Comparison of ENCODE assay signal across 21 cellular contexts in genomic region chr5:178329331-178329730, GRCh38.
DNase-seq lines count a peak whose midpoint lies in the region; ATAC-seq, FAIRE-seq and TF ChIP-seq lines count a peak whose summit lies in the region.
"Had no signal": no experiment of that assay in that cellular context is flagged by ENCODE, and none has a peak within 500 bp of the region (broad histone marks: within the 10 kb centered on the region; RNA-seq: fewer than 3 reads in every experiment).

No MANE protein-coding gene starts in this region.

- no peak overlapping the region for H3K4me3 ChIP-seq in right cardiac atrium (ENCODE audit: low read length)
- H3K4me3 ChIP-seq in left ventricle myocardium inferior: no peak overlapping the region
- no peak overlapping the region for H3K4me3 ChIP-seq in H1 (ENCODE audit: extremely low read depth in 1 of 4, insufficient read depth in 2 of 4, low read depth in 3 of 4, low read length in 4 of 4)
- H3K4me3 ChIP-seq in neuronal stem cell (ENCODE audit: low read length in 2 of 2): no peak overlapping the region
- H3K4me3 ChIP-seq: A549, Peyer's patch had no signal

- POLR2A ChIA-PET in H1 (lab: Charles Lee; ENCODE audit: partially characterized antibody): interaction anchor here (1.5 kb wide), 1 partner anchor 20 kb away, joined by 5 read pairs; no protein-coding TSS in a partner anchor

- CTCF ChIA-PET in H1 (lab: Charles Lee; ENCODE audit: partially characterized antibody): interaction anchor here (1.0 to 1.6 kb wide), 3 partner anchors 9 to 81 kb away, joined by 3 to 4 read pairs (median 3); no protein-coding TSS in a partner anchor

- H3K27me3 ChIP-seq in right cardiac atrium (ENCODE audit: control insufficient read depth, insufficient read depth) (no peaks in the 10 kb centered on the region), left ventricle myocardium inferior (ENCODE audit: low read depth) (no peaks in the 10 kb centered on the region), H1 (replicated peaks in 1 of 4; ENCODE audit: control insufficient read depth in 3 of 4, extremely low read depth in 1 of 4, insufficient read depth in 3 of 4, low read length in 3 of 4) (no peaks in the 10 kb centered on the region), neuronal stem cell (ENCODE audit: control insufficient read depth in 3 of 3, insufficient read depth in 3 of 3, low read depth in 1 of 3, low read length in 3 of 3) (no peaks in the 10 kb centered on the region)
- H3K27me3 ChIP-seq: Peyer's patch had no signal

- TF ChIP-seq CTCF in left ventricle myocardium inferior (IDR thresholded peaks at IDR 0.05; ENCODE audit: borderline replicate concordance) (no peak), H1 (IDR thresholded peaks at IDR 0.05; ENCODE audit: control extremely low read depth in 1 of 3, insufficient read depth in 1 of 3, low read depth in 1 of 3, low read length in 3 of 3) (no peak)

- 0 out of 2 replicates have a peak overlapping the region, but pooled peaks have one; percentile 72 for H2BK15ac ChIP-seq in H1 (ENCODE audit: low read length)
- no peak overlapping the region for H2BK15ac ChIP-seq in neuronal stem cell (ENCODE audit: low read length)

- TF ChIP-seq RAD21 in H1 (IDR thresholded peaks at IDR 0.05 in 1 of 2, conservative IDR thresholded peaks at IDR 0.05 in 1 of 2; ENCODE audit: low read depth in 2 of 2, low read length in 2 of 2): no peak

- H2BK20ac ChIP-seq in H1 (ENCODE audit: low read length): no peak overlapping the region

- H4K8ac ChIP-seq in H1 (ENCODE audit: extremely low read depth, insufficient read depth, low read length) (no peak overlapping the region; the same call in 1 of the 2 replicates), neuronal stem cell (ENCODE audit: low read depth, low read length) (no peak overlapping the region)

- H2AK5ac ChIP-seq in H1 (ENCODE audit: low read depth, low read length): no peak overlapping the region
- no peak overlapping the region for H2AK5ac ChIP-seq in neuronal stem cell (ENCODE audit: low read depth, low read length)

- H2AFZ ChIP-seq in H1 (ENCODE audit: low read length) (no peak overlapping the region), neuronal stem cell (ENCODE audit: low read length) (no peak overlapping the region)

- no peak for FAIRE-seq in H1 (lab: Jason Lieb, UNC)
- FAIRE-seq: A549, G401.6, HepG2 had no signal

- peak in 2 of 3 donors; percentile 33 to 40 for DNase-seq in right cardiac atrium
- DNase-seq in left ventricle myocardium inferior: no peak
- DNase-seq in H1 (ENCODE audit: low read depth in 1 of 2, low spot score in 2 of 2): peak in 1 of 2 experiments; percentile 41
- DNase-seq in neuronal stem cell (ENCODE audit: low spot score): no peak
- no peak for DNase-seq in stimulated activated CD4-positive, alpha-beta T cell treated with anti-CD3 and anti-CD28 coated beads, Interleukin-4, amount 100 ng/mL, for 24 hours
- DNase-seq in GF-D8 (lab: John Stamatoyannopoulos, UW): no peak
- DNase-seq: DND-41; GOT3; KG1; NCI-H1694 treated with DMSO at 0.1 percent for 48 hours; NCI-H510A; NCI-H748 treated with DMSO at 0.1 percent for 48 hours; NK-92 treated with Interleukin-12 subunit alpha and Interleukin-12 subunit beta, amount 100 ng/mL, for 24 hours; Peyer's patch; SHP77 treated with DMSO at 0.1 percent for 48 hours; SK-N-SH had no signal

- H2BK5ac ChIP-seq in H1 (ENCODE audit: low read depth, low read length) (no peak overlapping the region), neuronal stem cell (ENCODE audit: low read length) (no peak overlapping the region)

- ATAC-seq in right cardiac atrium (no peak), HG02678 (IDR thresholded peaks at IDR 0.05; ENCODE audit: unreplicated experiment) (no peak)
- ATAC-seq: A549, HepG2 had no signal

- intact Hi-C loops in right cardiac atrium (cut with DNase I) (no loop called here), left ventricle myocardium inferior (cut with micrococcal nuclease) (no loop called here)

- H3K18ac ChIP-seq in H1 (ENCODE audit: extremely low read depth, low read length) (no peak overlapping the region), neuronal stem cell (ENCODE audit: low read length) (no peak overlapping the region)

- peaks cover 5% of the 10 kb centered on the region for H3K4me1 ChIP-seq in right cardiac atrium (ENCODE audit: control insufficient read depth, insufficient read depth, low read length)
- peaks cover 39% of the 10 kb centered on the region for H3K4me1 ChIP-seq in left ventricle myocardium inferior
- peaks cover 0 to 13% (median 6%) of the 10 kb centered on the region in 4 experiments; a peak in 4 of 7 replicates for H3K4me1 ChIP-seq in H1 (replicated peaks in 1 of 4; ENCODE audit: control insufficient read depth in 3 of 4, insufficient read depth in 4 of 4, low read length in 3 of 4)
- peaks cover 9 to 26% of the 10 kb centered on the region in 2 donors for H3K4me1 ChIP-seq in neuronal stem cell (ENCODE audit: control insufficient read depth in 2 of 2, insufficient read depth in 1 of 2, low read depth in 1 of 2, low read length in 2 of 2)
- H3K4me1 ChIP-seq: A549 had no signal

- no peak overlapping the region for H3K56ac ChIP-seq in H1 (replicated peaks; ENCODE audit: insufficient read length, low read depth, low read length)

- H4K91ac ChIP-seq in H1 (replicated peaks; ENCODE audit: insufficient read length, low read length) (no peak overlapping the region), neuronal stem cell (ENCODE audit: low read depth, low read length, poor library complexity) (no peak overlapping the region)

- no peak overlapping the region for H2BK120ac ChIP-seq in H1 (replicated peaks; ENCODE audit: low read depth, low read length)
- H2BK120ac ChIP-seq in neuronal stem cell (ENCODE audit: low read depth, low read length): no peak overlapping the region

- no peak overlapping the region for H2BK12ac ChIP-seq in H1 (ENCODE audit: low read depth, low read length)
- H2BK12ac ChIP-seq in neuronal stem cell (ENCODE audit: low read length): no peak overlapping the region

- H3K23me2 ChIP-seq in H1 (ENCODE audit: low read depth, low read length): no peaks in the 10 kb centered on the region

- no peak for TF ChIP-seq POLR2A in H1 (IDR thresholded peaks at IDR 0.05; ENCODE audit: control extremely low read depth in 1 of 2, low read depth in 2 of 2, low read length in 2 of 2)

- H3K4ac ChIP-seq in H1 (replicated peaks; ENCODE audit: insufficient read length, low read depth, low read length) (no peak overlapping the region), neuronal stem cell (ENCODE audit: low read length) (no peak overlapping the region)

- H3K27ac ChIP-seq in right cardiac atrium (ENCODE audit: low read length) (no peak overlapping the region), left ventricle myocardium inferior (replicated peaks) (no peak overlapping the region), H1 (ENCODE audit: low read depth, low read length) (no peak overlapping the region), neuronal stem cell (replicated peaks; ENCODE audit: low read length) (no peak overlapping the region)
- H3K27ac ChIP-seq: A549, C4-2B, Peyer's patch had no signal

- no peaks in the 10 kb centered on the region for H3K79me2 ChIP-seq in H1 (ENCODE audit: control insufficient read depth in 1 of 2, insufficient read depth in 2 of 2, low read length in 2 of 2)

- no peak for TF ChIP-seq EP300 in H1 (IDR thresholded peaks at IDR 0.05; ENCODE audit: borderline replicate concordance in 1 of 2, low read depth in 2 of 2, low read length in 2 of 2)

- H3K36me3 ChIP-seq in left ventricle myocardium inferior (no peaks in the 10 kb centered on the region), H1 (ENCODE audit: control insufficient read depth in 2 of 4, insufficient read depth in 4 of 4, low read length in 3 of 4) (no peaks in the 10 kb centered on the region), neuronal stem cell (replicated peaks in 1 of 2; ENCODE audit: control insufficient read depth in 2 of 2, insufficient read depth in 2 of 2, low read length in 2 of 2) (no peaks in the 10 kb centered on the region)
- H3K36me3 ChIP-seq: Peyer's patch had no signal

- no peak overlapping the region for H3K4me2 ChIP-seq in H1 (ENCODE audit: insufficient read depth in 1 of 2, low read depth in 2 of 2, low read length in 2 of 2)
- no peak overlapping the region for H3K4me2 ChIP-seq in neuronal stem cell (ENCODE audit: insufficient read depth, low read length, poor library complexity, severe bottlenecking)
- H3K4me2 ChIP-seq: A549, SK-N-SH had no signal

- 94% methylated on average over 8 of the region's 8 CpGs for WGBS in right cardiac atrium
- 94% methylated on average over 8 of the region's 8 CpGs; no CpG with 5 or more reads in 1 of the 2 experiments for WGBS in H1 (ENCODE audit: extremely low coverage in 1 of 2, insufficient coverage in 1 of 2, insufficient read length in 1 of 2, insufficient replicate concordance in 2 of 2, low coverage in 1 of 2, low lambda C conversion rate in 2 of 2, missing lambda C conversion rate in 1 of 2), 2 experiments
- no CpG with 5 or more reads among the region's 8 CpGs for WGBS in neuronal stem cell (ENCODE audit: extremely low coverage in 2 of 2, insufficient read length in 2 of 2, insufficient replicate concordance in 1 of 2), 2 donors

- H3K79me1 ChIP-seq in H1 (ENCODE audit: low read depth, low read length) (no peaks in the 10 kb centered on the region), neuronal stem cell (ENCODE audit: low read depth, low read length) (no peaks in the 10 kb centered on the region)

- H3K14ac ChIP-seq in H1 (ENCODE audit: insufficient read length): no peak overlapping the region
- no peak overlapping the region for H3K14ac ChIP-seq in neuronal stem cell (ENCODE audit: low read length)

- H4K20me1 ChIP-seq in H1 (replicated peaks in 1 of 2; ENCODE audit: control insufficient read depth in 1 of 2, insufficient read depth in 2 of 2, low read length in 2 of 2): no peaks in the 10 kb centered on the region

- H3K23ac ChIP-seq in H1 (ENCODE audit: insufficient read length) (no peak overlapping the region), neuronal stem cell (ENCODE audit: low read depth, low read length, poor library complexity) (peak overlapping the region; percentile 25)

- H3K9me3 ChIP-seq in right cardiac atrium (ENCODE audit: control insufficient read depth, low read length) (no peaks in the 10 kb centered on the region), left ventricle myocardium inferior (replicated peaks) (no peaks in the 10 kb centered on the region), H1 (ENCODE audit: insufficient read depth in 2 of 2, low read depth in 1 of 2, low read length in 1 of 2) (no peaks in the 10 kb centered on the region), neuronal stem cell (replicated peaks in 1 of 2; ENCODE audit: control insufficient read depth in 2 of 2, insufficient read depth in 1 of 2, low read depth in 1 of 2, low read length in 2 of 2) (no peaks in the 10 kb centered on the region)
- H3K9me3 ChIP-seq: A549, Peyer's patch, SK-N-SH had no signal

- H3K9ac ChIP-seq in H1 (replicated peaks in 1 of 4; ENCODE audit: extremely low read depth in 1 of 4, low read depth in 3 of 4, low read length in 3 of 4): no peak overlapping the region
- H3K9ac ChIP-seq in neuronal stem cell (ENCODE audit: low read depth, low read length, poor library complexity): no peak overlapping the region
- H3K9ac ChIP-seq: SK-N-SH had no signal

- no peak overlapping the region for H4K5ac ChIP-seq in H1 (ENCODE audit: insufficient read length, low read depth, low read length)

TF ChIP-seq in H1, 55 proteins besides CTCF, POLR2A, EP300 and RAD21 (continues in another document):
- TF ChIP-seq POLR2AphosphoS5 (IDR thresholded peaks at IDR 0.05; ENCODE audit: low read depth, low read length) (no peak), FOSL1 (IDR thresholded peaks at IDR 0.05; ENCODE audit: insufficient read depth, low read depth, low read length) (no peak)

Comparison
In these comparisons a context has a peak if more than half of its experiments do, and no peak if none do; other contexts are left out.
1. DNase-seq: peak in right cardiac atrium (2 of 3); none in left ventricle myocardium inferior (single experiment), neuronal stem cell (single experiment), stimulated activated CD4-positive, alpha-beta T cell treated with anti-CD3 and anti-CD28 coated beads, Interleukin-4, amount 100 ng/mL, for 24 hours (single experiment) and GF-D8 (single experiment).